In the genomic region with DNA sequence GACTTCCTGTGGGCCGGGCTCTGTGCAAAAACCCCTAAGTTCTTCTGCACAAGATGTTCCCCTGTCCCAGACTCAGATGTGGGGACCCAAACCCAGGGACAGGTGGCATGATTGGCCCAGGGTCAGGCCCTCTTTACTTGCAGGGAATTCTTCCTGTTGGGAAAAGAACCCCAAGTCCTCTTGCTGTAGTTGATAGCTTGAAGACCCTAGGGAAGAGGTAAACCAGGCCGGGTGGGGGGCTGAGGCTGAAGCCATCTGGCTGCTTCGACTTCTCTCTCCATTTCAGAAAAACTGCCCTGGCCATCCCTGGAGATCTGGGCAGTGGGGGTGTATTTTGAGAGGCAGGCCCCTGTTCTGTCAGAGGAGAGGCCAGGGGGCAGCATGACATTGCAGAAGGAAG, we compare ENCODE assay signal across 28 cellular contexts. TPM values are rescaled to one million over a fixed set of nuclear protein-coding genes. Genes with fewer than 3 reads are reported as not detected.
"Had no signal": no experiment of that assay in that cellular context is flagged by ENCODE, and none has a peak within 500 bp of the region (broad histone marks: within the 10 kb centered on the region; RNA-seq: fewer than 3 reads in every experiment).

No MANE protein-coding gene starts in this region.

- H3K4me3 Mint-ChIP-seq: mesothelial cell of epicardium; nephron; neural crest cell; stimulated activated effector memory CD8-positive, alpha-beta T cell treated with anti-CD3 and anti-CD28 coated beads, Interleukin-12 subunit alpha, Interleukin-12 subunit beta, amount 100 ng/mL, for 72 hours; stimulated activated naive CD8-positive, alpha-beta T cell treated with anti-CD3 and anti-CD28 coated beads, Interleukin-15, Interleukin-2, amounts not matched to agents 100 ng/mL and 50 ng/mL, for 24 hours had no signal

- H3K9me3 Mint-ChIP-seq: stimulated activated effector memory CD8-positive, alpha-beta T cell treated with anti-CD3 and anti-CD28 coated beads, Interleukin-12 subunit alpha, Interleukin-12 subunit beta, amount 100 ng/mL, for 72 hours; stimulated activated naive CD8-positive, alpha-beta T cell treated with anti-CD3 and anti-CD28 coated beads, Interleukin-15, Interleukin-2, amounts not matched to agents 100 ng/mL and 50 ng/mL, for 24 hours had no signal

- H3K4me1 ChIP-seq: right lobe of liver had no signal

- H3K4me3 ChIP-seq: left lung, lower lobe of right lung, ovary, right atrium auricular region, right lobe of liver, skin epidermis, spleen, tibial nerve, upper lobe of left lung, vagina had no signal

- H3K27ac ChIP-seq: left lung, lower lobe of right lung, neutrophil, ovary, right atrium auricular region, right lobe of liver, skin epidermis, spleen, tibial nerve, vagina had no signal

- ATAC-seq: left colon; lower lobe of right lung; right lobe of liver; stimulated activated effector memory CD8-positive, alpha-beta T cell treated with anti-CD3 and anti-CD28 coated beads, Interleukin-12 subunit alpha, Interleukin-12 subunit beta, amount 100 ng/mL, for 72 hours had no signal

- H3K9me3 ChIP-seq: lower lobe of right lung, neutrophil, ovary, right atrium auricular region, right lobe of liver, upper lobe of left lung, vagina had no signal

- H3K27ac Mint-ChIP-seq: mesothelial cell of epicardium; naive B cell; progenitor cell of endocrine pancreas; stimulated activated effector memory CD8-positive, alpha-beta T cell treated with anti-CD3 and anti-CD28 coated beads, Interleukin-12 subunit alpha, Interleukin-12 subunit beta, amount 100 ng/mL, for 72 hours; stimulated activated naive CD8-positive, alpha-beta T cell treated with anti-CD3 and anti-CD28 coated beads, Interleukin-15, Interleukin-2, amounts not matched to agents 100 ng/mL and 50 ng/mL, for 24 hours had no signal

- H3K36me3 ChIP-seq: left lung, lower lobe of right lung, neutrophil, ovary, right atrium auricular region, right lobe of liver, spleen, tibial nerve, upper lobe of left lung, vagina had no signal

- H3K27me3 ChIP-seq: left lung, neutrophil, ovary, right atrium auricular region, right lobe of liver, tibial nerve, upper lobe of left lung, vagina had no signal

- H3K36me3 Mint-ChIP-seq: naive B cell; stimulated activated effector memory CD8-positive, alpha-beta T cell treated with anti-CD3 and anti-CD28 coated beads, Interleukin-12 subunit alpha, Interleukin-12 subunit beta, amount 100 ng/mL, for 72 hours had no signal

- DNase-seq: hippocampal formation; left colon; left lung; lower lobe of right lung; mammary epithelial cell; mesendoderm; naive B cell; occipital lobe; right lobe of liver; spleen; stimulated activated CD4-positive, alpha-beta T cell treated with anti-CD3 and anti-CD28 coated beads, Interleukin-4, amount 100 ng/mL, for 24 hours; stimulated activated naive CD4-positive, alpha-beta T cell; upper lobe of left lung had no signal

RNA-seq across cellular contexts. Expression of gene SSUH2, which starts 23.5 kb away (rescaled TPM):
- total RNA-seq: lower lobe of right lung, mononuclear cell, pulmonary artery endothelial cell, renal cortical epithelial cell, vagina had no signal
